ENCODE assay signal across 26 cellular contexts in the genomic region with DNA sequence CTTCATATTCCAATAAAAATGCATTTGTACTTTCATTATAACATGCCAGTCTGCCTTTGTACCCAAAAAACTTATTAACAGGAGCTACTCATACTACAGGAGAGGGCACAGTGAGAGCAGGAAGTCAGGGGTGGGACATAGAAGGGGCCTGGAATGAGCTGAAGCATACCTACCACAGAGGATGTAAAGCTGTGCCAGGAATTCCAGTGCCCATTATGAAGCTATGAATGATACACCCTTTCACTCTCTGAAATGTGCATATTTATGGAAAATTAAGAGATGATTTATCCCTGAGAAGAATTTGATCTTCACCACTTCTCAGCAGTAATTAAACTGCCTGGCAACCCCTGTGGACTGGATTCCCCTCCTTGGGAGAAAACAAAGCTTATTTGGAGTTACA.
"Had no signal": no experiment of that assay in that cellular context is flagged by ENCODE, and none has a peak within 500 bp of the region (broad histone marks: within the 10 kb centered on the region; RNA-seq: fewer than 3 reads in every experiment).

No MANE protein-coding gene starts in this region.

- DNase-seq: activated CD4-positive, alpha-beta memory T cell treated with anti-CD3 and anti-CD28 coated beads for 36 hours; activated CD4-positive, alpha-beta T cell treated with anti-CD3 and anti-CD28 coated beads for 36 hours; activated effector memory CD4-positive, alpha-beta T cell treated with anti-CD3 and anti-CD28 coated beads, Interleukin-2, amount 50 U/mL, for 16 hours; activated naive CD4-positive, alpha-beta T cell treated with anti-CD3 and anti-CD28 coated beads, Interleukin-2, amount 10 ng/mL, durations not matched to agents 7 days and 5 days; activated T-cell treated with anti-CD3 and anti-CD28 coated beads, Interleukin-2, amount 50 U/mL, for 72 hours; aorta; brain microvascular endothelial cell; caudate nucleus; effector memory CD4-positive, alpha-beta T cell; head of caudate nucleus; hypothalamus; left cardiac atrium; ovary; stimulated activated CD4-positive, alpha-beta T cell treated with anti-CD3 and anti-CD28 coated beads, Interleukin-12 subunit alpha, Interleukin-12 subunit beta, amount 100 ng/mL, for 4 hours; stimulated activated CD4-positive, alpha-beta T cell treated with anti-CD3 and anti-CD28 coated beads, Interleukin-4, amount 100 ng/mL, for 4 hours; stimulated activated naive CD8-positive, alpha-beta T cell treated with anti-CD3 and anti-CD28 coated beads, Interleukin-15, Interleukin-2, amounts not matched to agents 100 U/mL and 50 U/mL, for 24 hours; T-cell; upper lobe of left lung had no signal

- H3K36me3 ChIP-seq: brain microvascular endothelial cell, neutrophil, ovary, prostate gland, right atrium auricular region, upper lobe of left lung had no signal

- H3K9me3 Mint-ChIP-seq: activated naive CD4-positive, alpha-beta T cell treated with anti-CD3 and anti-CD28 coated beads, Interleukin-2, amount 10 ng/mL, durations not matched to agents 7 days and 5 days; dendritic cell treated with granulocyte-macrophage colony-stimulating factor and Interleukin-4, amounts not matched to agents 40 ng/mL and 50 ng/mL, for 4 days had no signal

- H3K27ac Mint-ChIP-seq: activated CD4-positive, alpha-beta memory T cell treated with anti-CD3 and anti-CD28 coated beads for 36 hours; activated CD4-positive, alpha-beta T cell treated with anti-CD3 and anti-CD28 coated beads for 36 hours; activated naive CD4-positive, alpha-beta T cell treated with anti-CD3 and anti-CD28 coated beads, Interleukin-2, amount 10 ng/mL, durations not matched to agents 7 days and 5 days; activated T-cell treated with anti-CD3 and anti-CD28 coated beads, Interleukin-2, amount 50 U/mL, for 72 hours; dendritic cell treated with granulocyte-macrophage colony-stimulating factor and Interleukin-4, amounts not matched to agents 40 ng/mL and 50 ng/mL, for 4 days; memory B cell; nephron; T-cell; WTC11 had no signal

- H3K27me3 ChIP-seq: brain microvascular endothelial cell, neutrophil, ovary, right atrium auricular region, upper lobe of left lung had no signal

- H3K4me1 Mint-ChIP-seq: activated CD4-positive, alpha-beta T cell treated with anti-CD3 and anti-CD28 coated beads for 36 hours; activated naive CD4-positive, alpha-beta T cell treated with anti-CD3 and anti-CD28 coated beads, Interleukin-2, amount 10 ng/mL, durations not matched to agents 7 days and 5 days; T-cell had no signal

- H3K4me3 Mint-ChIP-seq: activated CD4-positive, alpha-beta memory T cell treated with anti-CD3 and anti-CD28 coated beads for 36 hours; activated CD4-positive, alpha-beta T cell treated with anti-CD3 and anti-CD28 coated beads for 36 hours; activated naive CD4-positive, alpha-beta T cell treated with anti-CD3 and anti-CD28 coated beads, Interleukin-2, amount 10 ng/mL, durations not matched to agents 7 days and 5 days; activated T-cell treated with anti-CD3 and anti-CD28 coated beads, Interleukin-2, amount 50 U/mL, for 72 hours; dendritic cell treated with granulocyte-macrophage colony-stimulating factor and Interleukin-4, amounts not matched to agents 40 ng/mL and 50 ng/mL, for 4 days; memory B cell; nephron; T-cell; WTC11 had no signal

- ATAC-seq: activated CD4-positive, alpha-beta T cell treated with anti-CD3 and anti-CD28 coated beads for 36 hours; activated T-cell treated with anti-CD3 and anti-CD28 coated beads, Interleukin-2, amount 50 U/mL, for 72 hours; esophagus mucosa; left cardiac atrium; stimulated activated naive CD8-positive, alpha-beta T cell treated with anti-CD3 and anti-CD28 coated beads, Interleukin-15, Interleukin-2, amounts not matched to agents 100 U/mL and 50 U/mL, for 24 hours; T-cell; WTC11 had no signal

- H3K27ac ChIP-seq: brain microvascular endothelial cell, neutrophil, ovary, prostate gland, right atrium auricular region, upper lobe of left lung had no signal

- H3K9me3 ChIP-seq: neutrophil, ovary, prostate gland, right atrium auricular region, upper lobe of left lung had no signal

- H3K4me3 ChIP-seq: ovary, prostate gland, right atrium auricular region, upper lobe of left lung had no signal

- H3K27me3 Mint-ChIP-seq: activated CD4-positive, alpha-beta T cell treated with anti-CD3 and anti-CD28 coated beads for 36 hours; dendritic cell treated with granulocyte-macrophage colony-stimulating factor and Interleukin-4, amounts not matched to agents 40 ng/mL and 50 ng/mL, for 4 days had no signal

- H3K36me3 Mint-ChIP-seq: activated CD4-positive, alpha-beta memory T cell treated with anti-CD3 and anti-CD28 coated beads for 36 hours; activated naive CD4-positive, alpha-beta T cell treated with anti-CD3 and anti-CD28 coated beads, Interleukin-2, amount 10 ng/mL, durations not matched to agents 7 days and 5 days; memory B cell had no signal

- H3K4me1 ChIP-seq: prostate gland, right atrium auricular region, upper lobe of left lung had no signal
